Comparison of ENCODE assay signal across 8 cellular contexts in genomic region chr5:64670277-64670676, GRCh38. TPM values are rescaled to one million over a fixed set of nuclear protein-coding genes. Genes with fewer than 3 reads are reported as not detected.
"Had no signal": no experiment of that assay in that cellular context is flagged by ENCODE, and none has a peak within 500 bp of the region (broad histone marks: within the 10 kb centered on the region; RNA-seq: fewer than 3 reads in every experiment).

No MANE protein-coding gene starts in this region.

- H3K9ac ChIP-seq: KMS-11 had no signal

- H3K4me2 ChIP-seq: KMS-11 had no signal

- H3K27ac ChIP-seq: HL-60, KMS-11 had no signal

- DNase-seq: IMR-90, KBM-7, KG1 had no signal

- H3K4me3 ChIP-seq: K562 had no signal

- ATAC-seq: HepG2, K562 had no signal

RNA-seq across cellular contexts. Expression of gene SHISAL2B, which starts 20.0 kb away (rescaled TPM):
- total RNA-seq: HepG2, HT-29, IMR-90, K562 had no signal
